In the genomic region with DNA sequence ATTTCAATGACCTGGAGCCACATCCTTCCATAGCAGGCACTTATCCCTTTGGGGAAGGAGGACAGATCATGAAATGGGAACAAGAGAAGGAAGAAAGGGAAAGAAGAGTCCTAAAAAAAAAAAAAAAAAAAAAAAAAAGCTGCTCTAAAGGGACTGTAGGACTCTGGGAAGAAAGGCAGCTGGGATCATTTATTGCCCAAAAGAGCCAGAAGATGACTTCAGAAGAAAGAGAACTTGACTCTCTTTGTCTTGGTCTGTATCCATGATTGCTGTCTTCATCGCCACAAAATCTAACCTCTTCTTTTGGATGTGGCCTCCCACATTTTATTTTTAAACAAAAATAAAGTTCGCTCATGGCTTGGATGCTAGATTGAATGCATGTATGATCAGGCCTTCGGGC, we compare ENCODE assay signal across 6 cellular contexts.
"Had no signal": no experiment of that assay in that cellular context is flagged by ENCODE, and none has a peak within 500 bp of the region (broad histone marks: within the 10 kb centered on the region; RNA-seq: fewer than 3 reads in every experiment).

No MANE protein-coding gene starts in this region.

- H3K4me3 ChIP-seq: GM23338, K562 had no signal

- H3K4me3 Mint-ChIP-seq: GM23338, H9 had no signal

- ATAC-seq: GM23338, HepG2, K562 had no signal

- H3K4me2 ChIP-seq: GM23338 had no signal

- H3K27ac ChIP-seq: HL-60 had no signal

- DNase-seq: H9, HCEC 1CT had no signal

- H2AFZ ChIP-seq: GM23338 had no signal

- H3K27ac Mint-ChIP-seq: GM23338, H9 had no signal
